In the genomic region with DNA sequence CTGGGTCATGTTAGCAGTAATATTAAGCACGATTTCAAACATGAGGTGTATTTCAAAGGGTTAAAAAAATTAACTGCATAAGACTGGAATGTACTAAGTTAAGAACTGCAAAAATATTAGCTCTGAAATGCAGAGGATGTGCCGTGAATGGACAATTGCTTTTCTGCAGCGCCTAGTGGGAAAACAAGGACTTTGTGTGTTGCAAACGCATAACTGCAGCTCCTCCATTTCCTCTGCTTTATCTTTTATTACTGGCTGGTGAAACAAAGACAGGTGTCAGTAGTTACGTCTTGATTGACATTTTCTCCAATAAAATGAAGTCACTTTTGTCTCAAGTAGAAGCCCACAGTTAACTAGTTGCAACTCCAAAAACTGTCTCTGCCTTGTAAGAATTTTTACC, we compare ENCODE assay signal across 13 cellular contexts. TPM values are rescaled to one million over a fixed set of nuclear protein-coding genes. Genes with fewer than 3 reads are reported as not detected.
DNase-seq lines count a peak whose midpoint lies in the region; ATAC-seq, FAIRE-seq and TF ChIP-seq lines count a peak whose summit lies in the region.
"Had no signal": no experiment of that assay in that cellular context is flagged by ENCODE, and none has a peak within 500 bp of the region (broad histone marks: within the 10 kb centered on the region; RNA-seq: fewer than 3 reads in every experiment).

No MANE protein-coding gene starts in this region.

- H3K27ac ChIP-seq in thymus (ENCODE audit: low read depth): peak overlapping the region; percentile 54
- no peak overlapping the region for H3K27ac ChIP-seq in MM.1S (ENCODE audit: low read length)
- H3K27ac ChIP-seq: C4-2B, thoracic aorta had no signal

- ATAC-seq in activated T-cell treated with anti-CD3 and anti-CD28 coated beads, Interleukin-2, amount 50 U/mL, for 72 hours (replicated peaks in 1 of 2): no peak
- ATAC-seq in left lobe of liver: peak; percentile 38

- H3K36me3 Mint-ChIP-seq in activated T-cell treated with anti-CD3 and anti-CD28 coated beads, Interleukin-2, amount 50 U/mL, for 72 hours (ENCODE audit: insufficient read depth in 2 of 2): peaks cover 0 to 3% of the 10 kb centered on the region in 2 donors
- no peaks in the 10 kb centered on the region for H3K36me3 Mint-ChIP-seq in brain

- no peaks in the 10 kb centered on the region for H3K9me3 Mint-ChIP-seq in activated T-cell treated with anti-CD3 and anti-CD28 coated beads, Interleukin-2, amount 50 U/mL, for 72 hours
- no peaks in the 10 kb centered on the region for H3K9me3 Mint-ChIP-seq in brain
- H3K9me3 Mint-ChIP-seq: immature natural killer cell had no signal

- H3K27ac Mint-ChIP-seq in activated T-cell treated with anti-CD3 and anti-CD28 coated beads, Interleukin-2, amount 50 U/mL, for 72 hours: no peak overlapping the region
- peak overlapping the region in 3 of 5 experiments; percentile 18 to 35 (median 31) for H3K27ac Mint-ChIP-seq in brain
- H3K27ac Mint-ChIP-seq: immature natural killer cell had no signal

- H3K4me1 ChIP-seq in thymus (ENCODE audit: control insufficient read depth, insufficient read depth, low read length) (peaks cover 3% of the 10 kb centered on the region), MM.1S (ENCODE audit: low read length) (no peaks in the 10 kb centered on the region)

- no peaks in the 10 kb centered on the region for H3K27me3 Mint-ChIP-seq in activated T-cell treated with anti-CD3 and anti-CD28 coated beads, Interleukin-2, amount 50 U/mL, for 72 hours (ENCODE audit: low read depth)
- no peaks in the 10 kb centered on the region for H3K27me3 Mint-ChIP-seq in brain

- H3K9ac ChIP-seq in MM.1S (ENCODE audit: low read length): no peak overlapping the region

- peaks cover 42% of the 10 kb centered on the region for H3K4me1 Mint-ChIP-seq in activated T-cell treated with anti-CD3 and anti-CD28 coated beads, Interleukin-2, amount 50 U/mL, for 72 hours (ENCODE audit: low read depth)
- peaks cover 10% of the 10 kb centered on the region for H3K4me1 Mint-ChIP-seq in brain

- TF ChIP-seq CTCF in brain (conservative IDR thresholded peaks at IDR 0.05) (no peak), MM.1S (IDR thresholded peaks at IDR 0.05; ENCODE audit: low read length) (no peak)

- FAIRE-seq in GM19239 (lab: Jason Lieb, UNC): no peak

- H3K4me3 Mint-ChIP-seq in activated T-cell treated with anti-CD3 and anti-CD28 coated beads, Interleukin-2, amount 50 U/mL, for 72 hours: peak overlapping the region; percentile 59 to 76
- H3K4me3 Mint-ChIP-seq in brain: peak overlapping the region in 4 of 5 experiments; percentile 46 to 83 (median 64)
- H3K4me3 Mint-ChIP-seq: immature natural killer cell had no signal

- H3K9me2 ChIP-seq in MM.1S (replicated peaks; ENCODE audit: insufficient read depth, low read length): no peaks in the 10 kb centered on the region

- WGBS in thymus: 56% methylated on average over 5 of the region's 5 CpGs

- no peaks in the 10 kb centered on the region for H4K20me1 ChIP-seq in MM.1S (ENCODE audit: insufficient read depth, low read length)

- no peak overlapping the region for H3K4me2 ChIP-seq in MM.1S (ENCODE audit: low read depth, low read length)

- no peaks in the 10 kb centered on the region for H3K27me3 ChIP-seq in thymus (ENCODE audit: control insufficient read depth, insufficient read depth)
- H3K27me3 ChIP-seq in MM.1S (replicated peaks; ENCODE audit: insufficient read depth, low read length): no peaks in the 10 kb centered on the region

- H3K4me3 ChIP-seq in thymus (ENCODE audit: low read length) (peak overlapping the region; percentile 70), MM.1S (ENCODE audit: low read length) (no peak overlapping the region)
- H3K4me3 ChIP-seq: thoracic aorta had no signal

- DNase-seq in activated T-cell treated with anti-CD3 and anti-CD28 coated beads, Interleukin-2, amount 50 U/mL, for 72 hours: no peak
- DNase-seq in activated T-cell treated with anti-CD3 and anti-CD28 coated beads, Interleukin-2, amount 50 U/mL, for 1 hour: no peak
- DNase-seq in left lobe of liver (ENCODE audit: low spot score): no peak
- DNase-seq in GM19239 (ENCODE audit: insufficient read length, low spot score): no peak
- no peak for DNase-seq in effector CD8-positive, alpha-beta T cell (lab: John Stamatoyannopoulos, UW)
- DNase-seq in MM.1S: no peak
- DNase-seq: activated CD4-positive, CD25-positive, alpha-beta regulatory T cell treated with anti-CD3 and anti-CD28 coated beads, Interleukin-2, amount 50 U/mL, for 72 hours; immature natural killer cell; NCI-H524 treated with DMSO at 0.1 percent for 48 hours had no signal

- H3K79me2 ChIP-seq in MM.1S (ENCODE audit: low read length): no peaks in the 10 kb centered on the region

- H3F3A ChIP-seq in MM.1S (ENCODE audit: insufficient read depth, low read length): no peaks in the 10 kb centered on the region

- H3K36me3 ChIP-seq in thymus (ENCODE audit: control insufficient read depth, insufficient read depth): no peaks in the 10 kb centered on the region
- H3K36me3 ChIP-seq in MM.1S (replicated peaks; ENCODE audit: insufficient read depth, low read length): no peaks in the 10 kb centered on the region
- H3K36me3 ChIP-seq: thoracic aorta had no signal

- H3K9me3 ChIP-seq in thymus (ENCODE audit: control insufficient read depth) (no peaks in the 10 kb centered on the region), MM.1S (replicated peaks; ENCODE audit: insufficient read depth, low read length) (no peaks in the 10 kb centered on the region)
- H3K9me3 ChIP-seq: thoracic aorta had no signal

- H2AFZ ChIP-seq in MM.1S (ENCODE audit: low read length): no peak overlapping the region

RNA-seq across cellular contexts. Expression of a gene that starts 1.7 kb away (rescaled TPM):
- 1 to 10 TPM in 1 of 2 donors, under 1 TPM in 1; 1.00 to 4.2 TPM for total RNA-seq in activated T-cell treated with anti-CD3 and anti-CD28 coated beads, Interleukin-2, amount 50 U/mL, for 72 hours
- polyA plus RNA-seq in brain (ENCODE audit: insufficient read depth, low read depth, low replicate concordance) (1.6 TPM), thymus (5.8 TPM)
- total RNA-seq in left lobe of liver: 3.4 TPM
